Comparison of ENCODE assay signal across 8 cellular contexts in genomic region chr1:31789259-31790065, GRCh38.
A peak's percentile ranks its signal among the peaks of the same experiment; 100 is the strongest.
DNase-seq lines count a peak whose midpoint lies in the region; ATAC-seq and TF ChIP-seq lines count a peak whose summit lies in the region.

No MANE protein-coding gene starts in this region.

- ATAC-seq in HG03280 (IDR thresholded peaks at IDR 0.05; ENCODE audit: unreplicated experiment) (peak; percentile 66), GM18873 (IDR thresholded peaks at IDR 0.05; ENCODE audit: low FRiP score, unreplicated experiment) (no peak)

- TF ChIP-seq CTCF in GM13977 (IDR thresholded peaks at IDR 0.05; ENCODE audit: extremely low read depth, insufficient read depth, missing control alignments), result peak; percentile 100

- peak overlapping the region; percentile 95 for H3K27ac ChIP-seq in cingulate gyrus (ENCODE audit: low read depth, low read length)

- DNase-seq in GM13977 (ENCODE audit: low spot score) (peak; percentile 95), NCI-H446 treated with DMSO at 0.1 percent for 48 hours (lab: John Stamatoyannopoulos, UW) (peak; percentile 48), left kidney (ENCODE audit: low read depth, low spot score) (peak; percentile 96)
- peak; percentile 99 for DNase-seq in activated CD4-positive, alpha-beta T cell treated with anti-CD3 and anti-CD28 coated beads for 48 hours
- peak; percentile 92 to 99 (median 97) for DNase-seq in stimulated activated CD4-positive, alpha-beta T cell treated with anti-CD3 and anti-CD28 coated beads, Interleukin-1b, Interleukin-23, amount 100 ng/mL, for 24 hours (ENCODE audit: low read depth in 4 of 4, low spot score in 1 of 4)

- in situ Hi-C loops in GM13977 (cut with MboI; ENCODE audit: low pct_unique_long_range_greater_than_20kb, low sequenced_read_pairs, unreplicated experiment), result no loop called here

Comparison
In these comparisons a context has a peak if more than half of its experiments do, and no peak if none do; other contexts are left out.
1. DNase-seq: peak in every context shown above with its lines; median percentile 99 in activated CD4-positive, alpha-beta T cell treated with anti-CD3 and anti-CD28 coated beads for 48 hours; 97 in stimulated activated CD4-positive, alpha-beta T cell treated with anti-CD3 and anti-CD28 coated beads, Interleukin-1b, Interleukin-23, amount 100 ng/mL, for 24 hours; 96 in left kidney; 95 in GM13977; 48 in NCI-H446 treated with DMSO at 0.1 percent for 48 hours.